In genomic region chr2:225998125-225998524, GRCh38 we compare ENCODE assay signal across 25 cellular contexts.
"Had no signal": no experiment of that assay in that cellular context is flagged by ENCODE, and none has a peak within 500 bp of the region (broad histone marks: within the 10 kb centered on the region; RNA-seq: fewer than 3 reads in every experiment).

No MANE protein-coding gene starts in this region.

- H3K27me3 ChIP-seq: esophagus squamous epithelium, gastrocnemius medialis, ovary, spleen, testis, tibial artery had no signal

- H3K4me3 Mint-ChIP-seq: memory B cell; natural killer cell; stimulated activated memory B cell treated with anti-CD40 and anti-IgM and Interleukin-4, amounts not matched to agents 10 μg/mL and 1 μg/mL and 100 μg/mL, for 72 hours; type B pancreatic cell had no signal

- H3K4me1 Mint-ChIP-seq: memory B cell; natural killer cell; stimulated activated memory B cell treated with anti-CD40 and anti-IgM and Interleukin-4, amounts not matched to agents 10 μg/mL and 1 μg/mL and 100 μg/mL, for 72 hours had no signal

- H3K9me3 ChIP-seq: esophagus squamous epithelium, gastrocnemius medialis, lower lobe of right lung, ovary, psoas muscle, spleen, testis, tibial artery had no signal

- FAIRE-seq: endothelial cell of umbilical vein, keratinocyte had no signal

- H3K27me3 Mint-ChIP-seq: memory B cell; stimulated activated memory B cell treated with anti-CD40 and anti-IgM and Interleukin-4, amounts not matched to agents 10 μg/mL and 1 μg/mL and 100 μg/mL, for 72 hours; type B pancreatic cell had no signal

- DNase-seq: dermis blood vessel endothelial cell; effector memory CD4-positive, alpha-beta T cell; erythroblast; esophagus squamous epithelium; gastrocnemius medialis; left ventricle myocardium superior; lower lobe of right lung; natural killer cell; occipital lobe; ovary; psoas muscle; spleen; stimulated activated CD4-positive, alpha-beta T cell treated with anti-CD3 and anti-CD28 coated beads, Interleukin-4, amount 100 ng/mL, for 4 hours; stimulated activated naive CD8-positive, alpha-beta T cell treated with anti-CD3 and anti-CD28 coated beads, Interleukin-15, Interleukin-2, amounts not matched to agents 100 U/mL and 50 U/mL, for 24 hours; substantia nigra; testis; tibial artery had no signal

- H3K27ac Mint-ChIP-seq: memory B cell; natural killer cell; stimulated activated memory B cell treated with anti-CD40 and anti-IgM and Interleukin-4, amounts not matched to agents 10 μg/mL and 1 μg/mL and 100 μg/mL, for 72 hours; type B pancreatic cell had no signal

- H3K4me3 ChIP-seq: coronary artery, esophagus squamous epithelium, gastrocnemius medialis, lower lobe of right lung, ovary, psoas muscle, skin epidermis, spleen, testis, tibial artery had no signal

- H3K36me3 Mint-ChIP-seq: memory B cell; natural killer cell; stimulated activated memory B cell treated with anti-CD40 and anti-IgM and Interleukin-4, amounts not matched to agents 10 μg/mL and 1 μg/mL and 100 μg/mL, for 72 hours; type B pancreatic cell had no signal

- ATAC-seq: gastrocnemius medialis; left ventricle myocardium superior; lower lobe of right lung; natural killer cell; psoas muscle; right cardiac atrium; stimulated activated memory B cell treated with anti-CD40 and anti-IgM and Interleukin-4, amounts not matched to agents 10 μg/mL and 1 μg/mL and 100 μg/mL, for 72 hours; stimulated activated naive CD8-positive, alpha-beta T cell treated with anti-CD3 and anti-CD28 coated beads, Interleukin-15, Interleukin-2, amounts not matched to agents 100 U/mL and 50 U/mL, for 24 hours had no signal

- H3K9me3 Mint-ChIP-seq: memory B cell; stimulated activated memory B cell treated with anti-CD40 and anti-IgM and Interleukin-4, amounts not matched to agents 10 μg/mL and 1 μg/mL and 100 μg/mL, for 72 hours; type B pancreatic cell had no signal

- H3K4me1 ChIP-seq: gastrocnemius medialis, lower lobe of right lung, psoas muscle, spleen, testis had no signal

- H3K36me3 ChIP-seq: esophagus squamous epithelium, gastrocnemius medialis, lower lobe of right lung, ovary, spleen, tibial artery had no signal

- H3K27ac ChIP-seq: coronary artery, esophagus squamous epithelium, gastrocnemius medialis, lower lobe of right lung, ovary, psoas muscle, skin epidermis, spleen, testis, tibial artery had no signal
